Comparison of ENCODE assay signal across 8 cellular contexts in genomic region chr6:134035823-134036296, GRCh38. TPM values are rescaled to one million over a fixed set of nuclear protein-coding genes. Genes with fewer than 3 reads are reported as not detected.
DNase-seq lines count a peak whose midpoint lies in the region; ATAC-seq and TF ChIP-seq lines count a peak whose summit lies in the region.

No MANE protein-coding gene starts in this region.

- 0 out of 2 replicates have a peak, but pooled peaks cover 4% of the 10 kb centered on the region for H3K4me1 ChIP-seq in MM.1S (ENCODE audit: low read length)

- no peak overlapping the region for H2AFZ ChIP-seq in MM.1S (ENCODE audit: low read length)

- no peaks in the 10 kb centered on the region for H3K9me3 ChIP-seq in MM.1S (replicated peaks; ENCODE audit: insufficient read depth, low read length)

- H3F3A ChIP-seq in MM.1S (ENCODE audit: insufficient read depth, low read length), result no peaks in the 10 kb centered on the region

- no peaks in the 10 kb centered on the region for H3K9me2 ChIP-seq in MM.1S (replicated peaks; ENCODE audit: insufficient read depth, low read length)

- peak overlapping the region; percentile 23; the same call in 1 of the 2 replicates for H3K4me2 ChIP-seq in MM.1S (ENCODE audit: low read depth, low read length)

- in situ Hi-C loops in SK-MEL-5 (cut with HindIII; ENCODE audit: low pct_unique_long_range_greater_than_20kb, low sequenced_read_pairs), result no loop called here
- in situ Hi-C loops in GM13977 (cut with MboI; ENCODE audit: low pct_unique_long_range_greater_than_20kb, low sequenced_read_pairs, unreplicated experiment), result no loop called here

- H3K36me3 ChIP-seq in MM.1S (replicated peaks; ENCODE audit: insufficient read depth, low read length), result no peaks in the 10 kb centered on the region

- H4K20me1 ChIP-seq in MM.1S (ENCODE audit: insufficient read depth, low read length), result no peaks in the 10 kb centered on the region

- no peak overlapping the region for H3K4me3 ChIP-seq in MM.1S (ENCODE audit: low read length)

- intact Hi-C loops in posterior vena cava (cut with DNase I), result no loop called here

- TF ChIP-seq CTCF in MM.1S (IDR thresholded peaks at IDR 0.05; ENCODE audit: low read length) (no peak), GM13977 (IDR thresholded peaks at IDR 0.05; ENCODE audit: extremely low read depth, insufficient read depth, missing control alignments) (no peak)

- no peaks in the 10 kb centered on the region for H3K79me2 ChIP-seq in MM.1S (ENCODE audit: low read length)

- no peak overlapping the region for H3K27ac ChIP-seq in MM.1S (ENCODE audit: low read length)

- peak; percentile 38 for DNase-seq in MM.1S
- DNase-seq in SK-MEL-5 (ENCODE audit: low read depth, low spot score), result peak; percentile 86
- DNase-seq in kidney glomerular epithelial cell (lab: John Stamatoyannopoulos, UW), result peak; percentile 57
- DNase-seq in NCI-H1694 treated with DMSO at 0.1 percent for 48 hours (lab: John Stamatoyannopoulos, UW), result no peak
- no peak for DNase-seq in GM13977 (ENCODE audit: low spot score)
- no peak for DNase-seq in HCEC 1CT
- no peak for DNase-seq in posterior vena cava (ENCODE audit: low spot score)

- no peak overlapping the region for H3K9ac ChIP-seq in MM.1S (ENCODE audit: low read length)

- H3K27me3 ChIP-seq in MM.1S (replicated peaks; ENCODE audit: insufficient read depth, low read length), result no peaks in the 10 kb centered on the region

- ATAC-seq in GM19351 (IDR thresholded peaks at IDR 0.05; ENCODE audit: unreplicated experiment), result peak; percentile 67

RNA-seq across cellular contexts. Expression of gene SLC2A12, which starts 16.6 kb away (rescaled TPM):
- total RNA-seq in SK-MEL-5 (2014; rRNA removed; shearing (Covaris generic)), result 0.45 TPM in 2 replicates
- 0.13 and 0.37 TPM in 2 replicates for polyA plus RNA-seq in SK-MEL-5 (2015; cell fraction: cytosol; rRNA removed)
- not detected in 2 replicates for polyA plus RNA-seq in SK-MEL-5 (2015; cell fraction: nucleus; rRNA removed)
- total RNA-seq in posterior vena cava, result 1 to 10 TPM; 3.1 to 3.2 TPM

Comparison
In these comparisons a context has a peak if more than half of its experiments do, and no peak if none do; other contexts are left out.
1. DNase-seq: peak in MM.1S (single experiment), SK-MEL-5 (single experiment) and kidney glomerular epithelial cell (single experiment); none in NCI-H1694 treated with DMSO at 0.1 percent for 48 hours (single experiment), GM13977 (single experiment), HCEC 1CT (single experiment) and posterior vena cava (single experiment).